Comparison of ENCODE assay signal across 8 cellular contexts in the genomic region with DNA sequence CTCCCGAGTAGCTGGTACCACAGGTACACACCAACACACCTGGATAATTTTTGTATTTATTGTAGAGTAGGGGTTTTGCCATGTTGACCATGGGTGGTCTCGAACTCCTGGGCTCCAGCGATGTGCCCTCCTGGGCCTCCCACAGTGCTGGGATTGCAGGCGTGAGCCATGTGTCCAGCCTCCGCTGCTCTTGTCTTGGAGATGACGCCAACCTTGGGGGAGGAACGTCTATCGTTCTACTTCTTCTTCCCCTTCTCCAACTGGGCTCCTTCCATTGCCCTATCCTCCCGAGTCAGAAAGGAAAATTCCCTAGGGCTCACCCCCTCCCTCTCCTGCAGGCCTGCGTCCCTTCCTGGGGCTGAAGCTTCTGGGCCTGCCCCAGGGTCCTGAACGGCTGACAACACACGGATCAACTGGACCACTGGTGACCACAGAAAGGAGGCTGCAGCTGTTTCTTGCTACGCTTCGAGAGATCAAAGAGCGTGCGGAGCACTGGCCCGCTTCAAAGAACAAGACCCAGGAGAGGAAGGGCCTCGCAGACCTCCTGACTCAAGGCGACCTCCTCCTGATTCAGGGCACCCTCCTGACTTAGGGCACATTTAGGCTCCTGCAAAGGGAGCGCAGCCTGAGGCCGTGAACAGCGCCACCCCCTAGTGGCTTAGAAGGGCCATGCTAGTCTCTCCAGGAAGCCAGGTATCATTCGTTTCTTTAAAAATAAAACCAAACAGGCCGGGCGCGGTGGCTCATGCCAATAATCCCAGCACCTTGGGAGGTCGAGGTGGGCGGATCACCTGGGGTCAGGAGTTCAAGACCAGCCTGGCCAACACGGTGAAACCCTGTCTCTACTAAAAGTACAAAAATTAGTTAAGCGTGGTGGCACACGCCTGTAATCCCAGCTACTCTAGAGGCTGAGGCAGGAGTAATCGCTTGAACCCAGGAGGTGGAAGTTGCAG. TPM values are rescaled to one million over a fixed set of nuclear protein-coding genes. Genes with fewer than 3 reads are reported as not detected.
A peak's percentile ranks its signal among the peaks of the same experiment; 100 is the strongest.
DNase-seq lines count a peak whose midpoint lies in the region; ATAC-seq and TF ChIP-seq lines count a peak whose summit lies in the region.

No MANE protein-coding gene starts in this region.

- TF ChIP-seq CTCF in LNCaP clone FGC (IDR thresholded peaks at IDR 0.05; ENCODE audit: control insufficient read depth, extremely low read depth, insufficient read depth): peak; percentile 65
- peak; percentile 65 for TF ChIP-seq CTCF in colonic mucosa (IDR thresholded peaks at IDR 0.05)
- peak; percentile 81 for TF ChIP-seq CTCF in lower lobe of right lung (IDR thresholded peaks at IDR 0.05)

- H3K4me3 ChIP-seq in LNCaP clone FGC (ENCODE audit: low read depth, low read length) (no peak overlapping the region), colonic mucosa (peak overlapping the region; percentile 13), lower lobe of right lung (no peak overlapping the region)

- H3K27ac ChIP-seq in colonic mucosa (no peak overlapping the region), lower lobe of right lung (no peak overlapping the region)

- DNase-seq in ELR (ENCODE audit: low read depth): peak; percentile 49
- DNase-seq in LNCaP clone FGC (ENCODE audit: low read depth): no peak
- peak; percentile 47 for DNase-seq in activated CD4-positive, alpha-beta T cell treated with anti-CD3 and anti-CD28 coated beads for 1 hour
- peak; percentile 64 for DNase-seq in colonic mucosa
- peak; percentile 80 for DNase-seq in lower lobe of right lung
- peak; percentile 15 for DNase-seq in stimulated activated CD8-positive, alpha-beta memory T cell treated with anti-CD3 and anti-CD28 coated beads, Interleukin-15, amount 100 ng/mL, for 24 hours (ENCODE audit: low read depth)

- H3K36me3 ChIP-seq in colonic mucosa (no peaks in the 10 kb centered on the region), lower lobe of right lung (no peaks in the 10 kb centered on the region)

- ATAC-seq in GM21619 (IDR thresholded peaks at IDR 0.05; ENCODE audit: unreplicated experiment): peak; percentile 92
- ATAC-seq in lower lobe of right lung: peak; percentile 89 to 91
- ATAC-seq in HG02588 (IDR thresholded peaks at IDR 0.05; ENCODE audit: unreplicated experiment): no peak

- H3K4me1 ChIP-seq in colonic mucosa: no peaks in the 10 kb centered on the region
- H3K4me1 ChIP-seq in lower lobe of right lung: peaks cover 18% of the 10 kb centered on the region

- intact Hi-C loops in colonic mucosa (cut with DNase I) (loop anchor here (5.0 kb wide), 1 partner anchor 71 kb away; no protein-coding TSS in a partner anchor), lower lobe of right lung (cut with DNase I) (no loop called here)

- H3K27me3 ChIP-seq in colonic mucosa (no peaks in the 10 kb centered on the region), lower lobe of right lung (ENCODE audit: low read depth) (no peaks in the 10 kb centered on the region)

- H3K9me3 ChIP-seq in colonic mucosa (no peaks in the 10 kb centered on the region), lower lobe of right lung (no peaks in the 10 kb centered on the region)

- H3K9ac ChIP-seq in colonic mucosa (ENCODE audit: low read depth in 2 of 2, low read length in 2 of 2): peak overlapping the region in 1 of 2 donors; percentile 56

RNA-seq across cellular contexts. Expression of gene HELZ, which starts 48.5 kb away (rescaled TPM):
- 10 to 100 TPM; 38.6 to 55.9 TPM for total RNA-seq in colonic mucosa
- total RNA-seq in lower lobe of right lung: 68.9 TPM
